In the genomic region with DNA sequence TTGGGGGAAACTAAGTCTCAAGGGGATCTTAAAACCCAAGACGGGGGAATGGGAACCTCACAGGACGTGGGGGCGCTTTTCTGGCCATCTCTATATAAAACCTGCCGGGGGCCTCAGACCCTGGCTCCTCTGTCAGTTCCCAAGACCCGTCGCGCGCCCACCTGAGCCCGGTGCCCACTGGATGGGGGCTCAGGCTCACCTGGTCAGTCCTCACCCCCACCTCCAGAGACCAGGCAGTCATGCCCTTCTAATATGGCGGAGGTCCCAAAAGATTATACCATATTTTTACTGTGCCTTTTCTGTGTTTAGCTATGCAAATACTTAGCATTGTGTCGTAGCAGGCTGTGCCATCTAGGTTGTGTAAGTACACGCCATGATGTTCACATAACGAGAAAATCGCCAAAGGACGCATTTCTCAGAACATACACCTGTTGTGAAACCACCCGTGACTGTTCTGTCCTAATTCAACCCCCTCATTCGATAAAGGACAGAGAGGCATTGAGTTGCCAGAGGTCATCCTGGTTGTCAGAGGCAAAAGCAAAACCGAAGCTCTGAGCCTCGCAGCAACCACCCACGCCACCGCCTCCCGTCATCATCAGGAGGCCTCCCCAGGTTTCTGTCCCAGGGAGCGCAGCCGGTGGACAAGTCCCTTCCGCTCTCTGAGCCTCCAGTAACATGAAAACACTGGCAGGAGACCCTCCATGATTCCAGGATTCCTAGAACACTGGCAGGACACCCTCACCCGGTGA, we compare ENCODE assay signal across 8 cellular contexts. TPM values are rescaled to one million over a fixed set of nuclear protein-coding genes. Genes with fewer than 3 reads are reported as not detected.
DNase-seq lines count a peak whose midpoint lies in the region; ATAC-seq and TF ChIP-seq lines count a peak whose summit lies in the region.

No MANE protein-coding gene starts in this region.

- DNase-seq in GM23248 = no peak
- DNase-seq in activated naive CD8-positive, alpha-beta T cell treated with anti-CD3 and anti-CD28 coated beads, Interleukin-2, amount 10 ng/mL, durations not matched to agents 7 days and 5 days = no peak
- DNase-seq in Ammon's horn (ENCODE audit: low spot score) = no peak
- DNase-seq in cerebellar cortex (ENCODE audit: low spot score) = no peak
- no peak for DNase-seq in activated CD8-positive, alpha-beta memory T cell treated with anti-CD3 and anti-CD28 coated beads, Interleukin-2, amount 50 U/mL, for 4 hours
- no peak for DNase-seq in DMS 273 (lab: John Stamatoyannopoulos, UW; ENCODE audit: unreplicated experiment)

- H3K4me3 Mint-ChIP-seq in activated naive CD8-positive, alpha-beta T cell treated with anti-CD3 and anti-CD28 coated beads, Interleukin-2, amount 10 ng/mL, durations not matched to agents 7 days and 5 days = peak overlapping the region; percentile 52

- peak overlapping the region; percentile 92 for H2AFZ ChIP-seq in GM23248

- H3K9ac ChIP-seq in GM23248 (0 out of 2 replicates have a peak overlapping the region, but pooled peaks have one; percentile 18), mucosa of stomach (ENCODE audit: low read length) (peak overlapping the region; percentile 65)

- no peaks in the 10 kb centered on the region for H3K9me2 ChIP-seq in GM23248 (ENCODE audit: insufficient read depth)

- H4K20me1 ChIP-seq in GM23248 (ENCODE audit: insufficient read depth) = no peaks in the 10 kb centered on the region

- H3K36me3 Mint-ChIP-seq in activated naive CD8-positive, alpha-beta T cell treated with anti-CD3 and anti-CD28 coated beads, Interleukin-2, amount 10 ng/mL, durations not matched to agents 7 days and 5 days = peaks cover 1% of the 10 kb centered on the region

- H3K36me3 ChIP-seq in GM23248 (ENCODE audit: low read depth) (no peaks in the 10 kb centered on the region), mucosa of stomach (ENCODE audit: control insufficient read depth, insufficient read depth, low read length) (no peaks in the 10 kb centered on the region)

- H3K4me1 ChIP-seq in GM23248 (ENCODE audit: insufficient read depth) (no peaks in the 10 kb centered on the region), mucosa of stomach (ENCODE audit: control insufficient read depth, insufficient read depth, low read length) (peaks cover 13% of the 10 kb centered on the region)

- H3K4me1 Mint-ChIP-seq in activated naive CD8-positive, alpha-beta T cell treated with anti-CD3 and anti-CD28 coated beads, Interleukin-2, amount 10 ng/mL, durations not matched to agents 7 days and 5 days = no peaks in the 10 kb centered on the region

- H3K4me2 ChIP-seq in GM23248 (ENCODE audit: unreplicated experiment) = peak overlapping the region; percentile 84

- H3K4me3 ChIP-seq in GM23248 (peak overlapping the region; percentile 68), mucosa of stomach (ENCODE audit: low read length) (peak overlapping the region; percentile 31)

- no peaks in the 10 kb centered on the region for H3K79me2 ChIP-seq in GM23248 (ENCODE audit: insufficient read depth)

- in situ Hi-C loops in GM23248 (cut with MboI) = loop anchor here (10.0 kb wide), 1 partner anchor 815 kb away; no protein-coding TSS in a partner anchor

- peak; percentile 61 for TF ChIP-seq CTCF in 22Rv1 (IDR thresholded peaks at IDR 0.05)

- WGBS in GM23248 (ENCODE audit: low coverage in 1 of 2, low lambda C conversion rate in 2 of 2, missing lambda C conversion rate in 2 of 2), 2 experiments = 71 to 78% methylated on average over 23 to 26 of the region's 26 CpGs

- no peak for ATAC-seq in activated naive CD8-positive, alpha-beta T cell treated with anti-CD3 and anti-CD28 coated beads, Interleukin-2, amount 10 ng/mL, durations not matched to agents 7 days and 5 days (ENCODE audit: low read depth)

- H3F3A ChIP-seq in GM23248 (ENCODE audit: insufficient read depth) = no peaks in the 10 kb centered on the region

- H3K9me3 Mint-ChIP-seq in activated naive CD8-positive, alpha-beta T cell treated with anti-CD3 and anti-CD28 coated beads, Interleukin-2, amount 10 ng/mL, durations not matched to agents 7 days and 5 days = peaks cover 4% of the 10 kb centered on the region

- H3K27ac Mint-ChIP-seq in activated naive CD8-positive, alpha-beta T cell treated with anti-CD3 and anti-CD28 coated beads, Interleukin-2, amount 10 ng/mL, durations not matched to agents 7 days and 5 days = no peak overlapping the region

- H3K27ac ChIP-seq in 22Rv1 (no peak overlapping the region), GM23248 (no peak overlapping the region)

- POLR2A ChIA-PET in activated naive CD8-positive, alpha-beta T cell treated with anti-CD3 and anti-CD28 coated beads, Interleukin-2, amount 10 ng/mL, durations not matched to agents 7 days and 5 days (lab: Charles Lee) = no interaction called here

- H3K27me3 Mint-ChIP-seq in activated naive CD8-positive, alpha-beta T cell treated with anti-CD3 and anti-CD28 coated beads, Interleukin-2, amount 10 ng/mL, durations not matched to agents 7 days and 5 days = peaks cover 1% of the 10 kb centered on the region

- no peaks in the 10 kb centered on the region for H3K27me3 ChIP-seq in GM23248 (replicated peaks; ENCODE audit: insufficient read depth)
- no peaks in the 10 kb centered on the region for H3K27me3 ChIP-seq in mucosa of stomach (ENCODE audit: control insufficient read depth, insufficient read depth, low read length)

- no peaks in the 10 kb centered on the region for H3K9me3 ChIP-seq in GM23248 (ENCODE audit: low read depth)
- H3K9me3 ChIP-seq in mucosa of stomach (ENCODE audit: control insufficient read depth, low read length) = no peaks in the 10 kb centered on the region

RNA-seq across cellular contexts. Expression of a gene that starts 28.9 kb away (rescaled TPM):
- total RNA-seq in GM23248 (2014; rRNA removed; shearing (Covaris generic)) = 225 and 232 TPM in 2 replicates
- polyA plus RNA-seq in GM23248 (2016; fragmentation: Nextera tagmentation; extraction: Ambion mirVana) = 263 and 269 TPM in 2 replicates
- 10 to 100 TPM; 25.3 to 28.0 TPM for total RNA-seq in activated naive CD8-positive, alpha-beta T cell treated with anti-CD3 and anti-CD28 coated beads, Interleukin-2, amount 10 ng/mL, durations not matched to agents 7 days and 5 days
